17 cellular contexts compared by ENCODE assay signal in the genomic region with DNA sequence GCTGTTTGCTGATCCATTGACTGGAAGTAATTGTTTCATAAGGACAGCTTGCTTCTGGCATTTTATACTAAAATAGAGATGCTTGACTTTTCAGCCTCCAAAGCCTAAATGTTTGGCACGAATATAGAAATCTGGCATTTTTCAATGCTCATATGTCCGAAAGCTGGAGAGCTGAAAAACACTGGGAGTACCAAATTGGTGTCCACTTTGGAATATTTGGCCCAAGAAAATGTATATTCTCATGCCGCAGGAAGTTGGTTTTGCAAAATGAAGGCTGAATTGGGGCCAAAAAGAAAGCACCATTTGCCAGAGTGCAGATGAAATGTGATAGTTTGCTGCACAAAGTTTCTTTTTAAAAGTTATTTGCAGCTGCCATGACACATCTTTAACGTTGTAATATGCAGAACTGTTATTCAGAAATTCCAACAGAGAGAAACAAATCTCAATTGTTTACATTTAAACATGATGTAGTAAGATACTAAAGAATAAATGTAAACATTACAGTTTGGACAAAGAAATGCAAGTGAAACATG.
DNase-seq lines count a peak whose midpoint lies in the region; TF ChIP-seq lines count a peak whose summit lies in the region.
"Had no signal": no experiment of that assay in that cellular context is flagged by ENCODE, and none has a peak within 500 bp of the region (broad histone marks: within the 10 kb centered on the region; RNA-seq: fewer than 3 reads in every experiment).

No MANE protein-coding gene starts in this region.

- H3K27ac ChIP-seq in AG04450 (ENCODE audit: low read depth, low read length) (peak overlapping the region; percentile 66), osteoblast (ENCODE audit: low read depth, low read length) (no peak overlapping the region)
- H3K27ac ChIP-seq: BLaER1 treated with 17β-estradiol and CSF1 and Interleukin-3, amounts not matched to agents 10 nM and 100 nM; KMS-11; SK-N-MC had no signal

- H3K79me2 ChIP-seq in osteoblast (ENCODE audit: insufficient read depth, low read length), result no peaks in the 10 kb centered on the region

- H2AFZ ChIP-seq in osteoblast (ENCODE audit: low read length), result peak overlapping the region; percentile 43

- CTCF ChIA-PET in AG04450 (lab: Charles Lee), result interaction anchor here (1.3 to 1.8 kb wide), 2 partner anchors 14 to 17 kb away, joined by 5 to 7 read pairs; no protein-coding TSS in a partner anchor

- no peaks in the 10 kb centered on the region for H3K4me1 ChIP-seq in osteoblast (ENCODE audit: insufficient read depth, low read length)
- H3K4me1 ChIP-seq: BLaER1 treated with 17β-estradiol and CSF1 and Interleukin-3, amounts not matched to agents 10 nM and 100 nM had no signal

- H3K27me3 ChIP-seq in AG04450 (ENCODE audit: control insufficient read depth, insufficient read depth, low read length) (no peaks in the 10 kb centered on the region), osteoblast (ENCODE audit: insufficient read depth, low read length) (no peaks in the 10 kb centered on the region)
- H3K27me3 ChIP-seq: BLaER1 treated with 17β-estradiol and CSF1 and Interleukin-3, amounts not matched to agents 10 nM and 100 nM had no signal

- H3K9me3 ChIP-seq in AG04450 (ENCODE audit: control insufficient read depth, insufficient read depth, low read length) (no peaks in the 10 kb centered on the region), osteoblast (ENCODE audit: low read depth, low read length) (no peaks in the 10 kb centered on the region)
- H3K9me3 ChIP-seq: BLaER1 treated with 17β-estradiol and CSF1 and Interleukin-3, amounts not matched to agents 10 nM and 100 nM had no signal

- TF ChIP-seq CTCF in AG04450 (IDR thresholded peaks at IDR 0.05; ENCODE audit: low read depth, low read length), result no peak
- TF ChIP-seq CTCF in WI38 (IDR thresholded peaks at IDR 0.05; ENCODE audit: low read depth, low read length), result no peak
- no peak for TF ChIP-seq CTCF in fibroblast of villous mesenchyme (IDR thresholded peaks at IDR 0.05; ENCODE audit: insufficient read depth, low read depth, low read length)
- no peak for TF ChIP-seq CTCF in osteoblast (IDR thresholded peaks at IDR 0.05; ENCODE audit: extremely low read depth, low read depth, low read length)

- DNase-seq in AG04450 (ENCODE audit: low read depth, low spot score) (peak; percentile 55), fibroblast of villous mesenchyme (ENCODE audit: low read depth) (peak; percentile 22), osteoblast (ENCODE audit: insufficient read length, low spot score, missing footprints) (no peak), NCI-H1417 treated with DMSO at 0.1 percent for 48 hours (lab: John Stamatoyannopoulos, UW) (no peak), Kasumi-1 (lab: John Stamatoyannopoulos, UW) (no peak), 8988T (no peak), SW 1271 (lab: John Stamatoyannopoulos, UW) (no peak)
- DNase-seq: CD8-positive, alpha-beta T cell; GOT3; NCI-H1048; NCI-H2081; NCI-H748 treated with DMSO at 0.1 percent for 48 hours; NK-92 treated with Interleukin-12 subunit alpha and Interleukin-12 subunit beta, amount 100 ng/mL, for 24 hours had no signal

- peak overlapping the region; percentile 26 for H3K4me2 ChIP-seq in osteoblast (ENCODE audit: insufficient read depth, low read length)
- H3K4me2 ChIP-seq: BLaER1 treated with 17β-estradiol and CSF1 and Interleukin-3, amounts not matched to agents 10 nM and 100 nM; KMS-11 had no signal

- no peaks in the 10 kb centered on the region for H4K20me1 ChIP-seq in osteoblast (ENCODE audit: insufficient read depth, low read length)
- H4K20me1 ChIP-seq: BLaER1 treated with 17β-estradiol and CSF1 and Interleukin-3, amounts not matched to agents 10 nM and 100 nM had no signal

- H3K36me3 ChIP-seq in osteoblast (ENCODE audit: insufficient read depth, low read length), result no peaks in the 10 kb centered on the region
- H3K36me3 ChIP-seq: BLaER1 treated with 17β-estradiol and CSF1 and Interleukin-3, amounts not matched to agents 10 nM and 100 nM had no signal

- POLR2A ChIA-PET in AG04450 (lab: Yijun Ruan, JAX), result no interaction called here

- H3K4me3 ChIP-seq in AG04450 (ENCODE audit: low read depth, low read length) (no peak overlapping the region; the same call in 1 of the 2 replicates), WI38 (ENCODE audit: low read depth, low read length) (peak overlapping the region; percentile 14; the same call in 1 of the 2 replicates), fibroblast of villous mesenchyme (ENCODE audit: low read depth, low read length) (no peak overlapping the region), osteoblast (ENCODE audit: insufficient read depth, low read length) (no peak overlapping the region)
- H3K4me3 ChIP-seq: BLaER1 treated with 17β-estradiol and CSF1 and Interleukin-3, amounts not matched to agents 10 nM and 100 nM; SK-N-MC had no signal

Comparison
In these comparisons a context has a peak if more than half of its experiments do, and no peak if none do; other contexts are left out.
1. DNase-seq: peak in AG04450 (single experiment) and fibroblast of villous mesenchyme (single experiment); none in osteoblast (single experiment), NCI-H1417 treated with DMSO at 0.1 percent for 48 hours (single experiment), Kasumi-1 (0 of 2), 8988T (single experiment) and SW 1271 (0 of 2).